Comparison of ENCODE assay signal across 1 cellular context in the genomic region with DNA sequence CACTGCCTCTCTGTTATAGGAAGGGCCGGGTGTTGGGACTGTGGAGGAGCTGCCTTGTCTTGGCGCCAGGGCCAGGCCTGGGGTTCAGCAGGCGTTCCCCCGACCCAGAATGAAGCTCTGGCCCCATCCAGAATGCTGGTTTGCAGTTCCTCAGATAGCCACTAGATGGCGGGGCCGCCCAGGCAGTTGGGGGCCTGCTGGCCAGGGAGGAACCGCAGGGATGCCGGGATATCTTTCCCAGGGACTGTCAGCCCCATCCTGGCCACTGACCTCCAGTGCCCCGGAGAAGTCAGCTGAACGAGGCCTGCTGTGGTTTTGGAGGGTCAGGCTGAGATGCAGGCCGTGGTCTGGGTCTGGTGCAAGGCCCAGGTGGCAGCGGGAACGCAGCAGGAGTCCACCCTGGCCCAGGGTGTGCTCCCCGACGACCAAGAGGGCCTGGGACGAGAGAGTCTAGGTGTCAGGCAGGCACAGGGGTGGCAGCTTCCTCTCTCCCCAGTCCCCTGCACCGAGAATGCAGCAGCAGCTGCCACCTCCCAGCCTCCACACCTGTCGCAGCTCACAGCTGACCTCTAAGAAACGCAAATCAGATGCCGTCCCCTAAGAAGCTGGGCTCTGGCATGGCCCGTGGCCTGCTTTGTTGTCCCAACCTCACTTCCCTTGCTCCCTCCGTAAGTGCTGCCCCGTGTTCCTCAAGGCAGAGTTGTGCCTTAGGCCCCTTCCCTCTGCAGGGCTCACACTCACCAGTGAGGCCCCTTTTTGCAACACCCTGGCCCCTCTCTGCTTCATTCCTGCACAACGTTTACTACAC.
TF ChIP-seq lines count a peak whose summit lies in the region.

No MANE protein-coding gene starts in this region.

TF ChIP-seq in HepG2, 621 proteins besides CTCF, POLR2A, EP300 and RAD21 (continued from another document and continues in another):
- TF ChIP-seq, protein P1, sequence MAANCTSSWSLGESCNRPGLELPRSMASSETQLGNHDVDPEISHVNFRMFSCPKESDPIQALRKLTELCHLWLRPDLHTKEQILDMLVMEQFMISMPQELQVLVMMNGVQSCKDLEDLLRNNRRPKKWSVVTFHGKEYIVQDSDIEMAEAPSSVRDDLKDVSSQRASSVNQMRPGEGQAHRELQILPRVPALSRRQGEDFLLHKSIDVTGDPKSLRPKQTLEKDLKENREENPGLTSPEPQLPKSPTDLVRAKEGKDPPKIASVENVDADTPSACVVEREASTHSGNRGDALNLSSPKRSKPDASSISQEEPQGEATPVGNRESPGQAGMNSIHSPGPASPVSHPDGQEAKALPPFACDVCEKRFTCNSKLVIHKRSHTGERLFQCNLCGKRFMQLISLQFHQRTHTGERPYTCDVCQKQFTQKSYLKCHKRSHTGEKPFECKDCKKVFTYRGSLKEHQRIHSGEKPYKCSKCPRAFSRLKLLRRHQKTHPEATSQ (CRISPR knock-in tag; IDR thresholded peaks at IDR 0.05; ENCODE audit: borderline replicate concordance) = no peak
- TF ChIP-seq, protein P2, sequence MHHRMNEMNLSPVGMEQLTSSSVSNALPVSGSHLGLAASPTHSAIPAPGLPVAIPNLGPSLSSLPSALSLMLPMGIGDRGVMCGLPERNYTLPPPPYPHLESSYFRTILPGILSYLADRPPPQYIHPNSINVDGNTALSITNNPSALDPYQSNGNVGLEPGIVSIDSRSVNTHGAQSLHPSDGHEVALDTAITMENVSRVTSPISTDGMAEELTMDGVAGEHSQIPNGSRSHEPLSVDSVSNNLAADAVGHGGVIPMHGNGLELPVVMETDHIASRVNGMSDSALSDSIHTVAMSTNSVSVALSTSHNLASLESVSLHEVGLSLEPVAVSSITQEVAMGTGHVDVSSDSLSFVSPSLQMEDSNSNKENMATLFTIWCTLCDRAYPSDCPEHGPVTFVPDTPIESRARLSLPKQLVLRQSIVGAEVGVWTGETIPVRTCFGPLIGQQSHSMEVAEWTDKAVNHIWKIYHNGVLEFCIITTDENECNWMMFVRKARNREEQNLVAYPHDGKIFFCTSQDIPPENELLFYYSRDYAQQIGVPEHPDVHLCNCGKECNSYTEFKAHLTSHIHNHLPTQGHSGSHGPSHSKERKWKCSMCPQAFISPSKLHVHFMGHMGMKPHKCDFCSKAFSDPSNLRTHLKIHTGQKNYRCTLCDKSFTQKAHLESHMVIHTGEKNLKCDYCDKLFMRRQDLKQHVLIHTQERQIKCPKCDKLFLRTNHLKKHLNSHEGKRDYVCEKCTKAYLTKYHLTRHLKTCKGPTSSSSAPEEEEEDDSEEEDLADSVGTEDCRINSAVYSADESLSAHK (CRISPR knock-in tag; IDR thresholded peaks at IDR 0.05; ENCODE audit: borderline replicate concordance) = peak; percentile 87; the same call in 1 of the 2 replicates
- TF ChIP-seq GLI4 (CRISPR knock-in tag; IDR thresholded peaks at IDR 0.05; ENCODE audit: borderline replicate concordance) (peak; percentile 92; the same call in 1 of the 2 replicates), ZFP41 (CRISPR knock-in tag; IDR thresholded peaks at IDR 0.05; ENCODE audit: borderline replicate concordance) (no peak), ELF4 (CRISPR knock-in tag; IDR thresholded peaks at IDR 0.05; ENCODE audit: borderline replicate concordance) (no peak), FOXO1 (CRISPR knock-in tag; IDR thresholded peaks at IDR 0.05) (0 out of 2 replicates have a peak, but pooled peaks have one; percentile 17), ZNF777 (CRISPR knock-in tag; IDR thresholded peaks at IDR 0.05) (peak; percentile 98), ZNF367 (CRISPR knock-in tag; IDR thresholded peaks at IDR 0.05; ENCODE audit: borderline replicate concordance) (no peak), ZNF20 (CRISPR knock-in tag; IDR thresholded peaks at IDR 0.05) (no peak), U2AF2 (IDR thresholded peaks at IDR 0.05; ENCODE audit: low read depth, low read length) (no peak), FOSL1 (CRISPR knock-in tag; IDR thresholded peaks at IDR 0.05; ENCODE audit: borderline replicate concordance) (no peak), ZNF350 (CRISPR knock-in tag; IDR thresholded peaks at IDR 0.05; ENCODE audit: borderline replicate concordance, low read depth) (peak; percentile 80; the same call in 1 of the 2 replicates), MIXL1 (CRISPR knock-in tag; IDR thresholded peaks at IDR 0.05) (peak; percentile 62), ZNF713 (CRISPR knock-in tag; IDR thresholded peaks at IDR 0.05) (peak; percentile 35; the same call in 1 of the 2 replicates), ZNF577 (CRISPR knock-in tag; IDR thresholded peaks at IDR 0.05; ENCODE audit: borderline replicate concordance, low read depth) (no peak), CBX5 (CRISPR knock-in tag; IDR thresholded peaks at IDR 0.05; ENCODE audit: borderline replicate concordance) (peak; percentile 79; the same call in 1 of the 2 replicates), ZNF703 (CRISPR knock-in tag; IDR thresholded peaks at IDR 0.05; ENCODE audit: borderline replicate concordance) (no peak), YEATS2 (CRISPR knock-in tag; IDR thresholded peaks at IDR 0.05; ENCODE audit: borderline replicate concordance) (peak; percentile 81; the same call in 1 of the 2 replicates), CEBPB (IDR thresholded peaks at IDR 0.05; ENCODE audit: borderline replicate concordance, low read depth, low read length) (no peak), ZNF678 (CRISPR knock-in tag; IDR thresholded peaks at IDR 0.05) (0 out of 2 replicates have a peak, but pooled peaks have one; percentile 83), NFIB (CRISPR knock-in tag; IDR thresholded peaks at IDR 0.05; ENCODE audit: borderline replicate concordance) (0 out of 2 replicates have a peak, but pooled peaks have one; percentile 94), HOXA3 (CRISPR knock-in tag; IDR thresholded peaks at IDR 0.05) (peak; percentile 74), ISL2 (CRISPR knock-in tag; IDR thresholded peaks at IDR 0.05) (peak; percentile 59), POLR2G (IDR thresholded peaks at IDR 0.05; ENCODE audit: low read depth, low read length) (peak; percentile 58; the same call in 1 of the 2 replicates), HNRNPUL1 (IDR thresholded peaks at IDR 0.05; ENCODE audit: low read depth, low read length) (no peak), TSC22D2 (CRISPR knock-in tag; IDR thresholded peaks at IDR 0.05; ENCODE audit: borderline replicate concordance) (peak; percentile 82; the same call in 1 of the 2 replicates), MAFF (IDR thresholded peaks at IDR 0.05; ENCODE audit: low read depth, low read length) (peak; percentile 28; the same call in 1 of the 2 replicates), EZH2 (conservative IDR thresholded peaks at IDR 0.05; ENCODE audit: low read depth, low read length) (no peak; the same call in 1 of the 2 replicates), TCF12 (IDR thresholded peaks at IDR 0.05) (no peak), TCF12 (CRISPR knock-in tag; IDR thresholded peaks at IDR 0.05) (no peak), ZNF569 (CRISPR knock-in tag; IDR thresholded peaks at IDR 0.05; ENCODE audit: borderline replicate concordance) (no peak), CHD4 (IDR thresholded peaks at IDR 0.05; ENCODE audit: borderline replicate concordance, low read length) (no peak), ISX (CRISPR knock-in tag; conservative IDR thresholded peaks at IDR 0.05) (no peak), HMG20A (CRISPR knock-in tag; IDR thresholded peaks at IDR 0.05; ENCODE audit: borderline replicate concordance) (peak; percentile 56; the same call in 1 of the 2 replicates)
- TF ChIP-seq, protein P3, sequence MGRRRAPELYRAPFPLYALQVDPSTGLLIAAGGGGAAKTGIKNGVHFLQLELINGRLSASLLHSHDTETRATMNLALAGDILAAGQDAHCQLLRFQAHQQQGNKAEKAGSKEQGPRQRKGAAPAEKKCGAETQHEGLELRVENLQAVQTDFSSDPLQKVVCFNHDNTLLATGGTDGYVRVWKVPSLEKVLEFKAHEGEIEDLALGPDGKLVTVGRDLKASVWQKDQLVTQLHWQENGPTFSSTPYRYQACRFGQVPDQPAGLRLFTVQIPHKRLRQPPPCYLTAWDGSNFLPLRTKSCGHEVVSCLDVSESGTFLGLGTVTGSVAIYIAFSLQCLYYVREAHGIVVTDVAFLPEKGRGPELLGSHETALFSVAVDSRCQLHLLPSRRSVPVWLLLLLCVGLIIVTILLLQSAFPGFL (CRISPR knock-in tag; IDR thresholded peaks at IDR 0.05) = no peak
- TF ChIP-seq, protein P4, sequence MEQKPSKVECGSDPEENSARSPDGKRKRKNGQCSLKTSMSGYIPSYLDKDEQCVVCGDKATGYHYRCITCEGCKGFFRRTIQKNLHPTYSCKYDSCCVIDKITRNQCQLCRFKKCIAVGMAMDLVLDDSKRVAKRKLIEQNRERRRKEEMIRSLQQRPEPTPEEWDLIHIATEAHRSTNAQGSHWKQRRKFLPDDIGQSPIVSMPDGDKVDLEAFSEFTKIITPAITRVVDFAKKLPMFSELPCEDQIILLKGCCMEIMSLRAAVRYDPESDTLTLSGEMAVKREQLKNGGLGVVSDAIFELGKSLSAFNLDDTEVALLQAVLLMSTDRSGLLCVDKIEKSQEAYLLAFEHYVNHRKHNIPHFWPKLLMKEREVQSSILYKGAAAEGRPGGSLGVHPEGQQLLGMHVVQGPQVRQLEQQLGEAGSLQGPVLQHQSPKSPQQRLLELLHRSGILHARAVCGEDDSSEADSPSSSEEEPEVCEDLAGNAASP (CRISPR knock-in tag; IDR thresholded peaks at IDR 0.05; ENCODE audit: borderline replicate concordance) = peak; percentile 87
- TF ChIP-seq, protein P5, sequence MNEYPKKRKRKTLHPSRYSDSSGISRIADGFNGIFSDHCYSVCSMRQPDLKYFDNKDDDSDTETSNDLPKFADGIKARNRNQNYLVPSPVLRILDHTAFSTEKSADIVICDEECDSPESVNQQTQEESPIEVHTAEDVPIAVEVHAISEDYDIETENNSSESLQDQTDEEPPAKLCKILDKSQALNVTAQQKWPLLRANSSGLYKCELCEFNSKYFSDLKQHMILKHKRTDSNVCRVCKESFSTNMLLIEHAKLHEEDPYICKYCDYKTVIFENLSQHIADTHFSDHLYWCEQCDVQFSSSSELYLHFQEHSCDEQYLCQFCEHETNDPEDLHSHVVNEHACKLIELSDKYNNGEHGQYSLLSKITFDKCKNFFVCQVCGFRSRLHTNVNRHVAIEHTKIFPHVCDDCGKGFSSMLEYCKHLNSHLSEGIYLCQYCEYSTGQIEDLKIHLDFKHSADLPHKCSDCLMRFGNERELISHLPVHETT (CRISPR knock-in tag; conservative IDR thresholded peaks at IDR 0.05) = peak; percentile 30; the same call in 1 of the 2 replicates
- TF ChIP-seq, protein P6, sequence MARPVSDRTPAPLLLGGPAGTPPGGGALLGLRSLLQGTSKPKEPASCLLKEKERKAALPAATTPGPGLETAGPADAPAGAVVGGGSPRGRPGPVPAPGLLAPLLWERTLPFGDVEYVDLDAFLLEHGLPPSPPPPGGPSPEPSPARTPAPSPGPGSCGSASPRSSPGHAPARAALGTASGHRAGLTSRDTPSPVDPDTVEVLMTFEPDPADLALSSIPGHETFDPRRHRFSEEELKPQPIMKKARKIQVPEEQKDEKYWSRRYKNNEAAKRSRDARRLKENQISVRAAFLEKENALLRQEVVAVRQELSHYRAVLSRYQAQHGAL (CRISPR knock-in tag; IDR thresholded peaks at IDR 0.05; ENCODE audit: not compliant biosample characterization) = peak; percentile 65
- TF ChIP-seq, protein P7, sequence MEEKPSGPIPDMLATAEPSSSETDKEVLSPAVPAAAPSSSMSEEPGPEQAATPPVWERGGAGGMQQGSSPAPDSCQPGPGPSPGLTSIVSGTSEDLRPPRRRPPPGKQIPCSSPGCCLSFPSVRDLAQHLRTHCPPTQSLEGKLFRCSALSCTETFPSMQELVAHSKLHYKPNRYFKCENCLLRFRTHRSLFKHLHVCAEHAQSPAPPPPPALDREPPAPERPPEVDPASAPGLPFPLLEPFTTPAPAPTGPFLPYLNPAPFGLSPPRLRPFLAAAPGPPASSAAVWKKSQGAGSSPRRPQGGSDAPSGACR (CRISPR knock-in tag; IDR thresholded peaks at IDR 0.05) = no peak
- TF ChIP-seq, protein P8, sequence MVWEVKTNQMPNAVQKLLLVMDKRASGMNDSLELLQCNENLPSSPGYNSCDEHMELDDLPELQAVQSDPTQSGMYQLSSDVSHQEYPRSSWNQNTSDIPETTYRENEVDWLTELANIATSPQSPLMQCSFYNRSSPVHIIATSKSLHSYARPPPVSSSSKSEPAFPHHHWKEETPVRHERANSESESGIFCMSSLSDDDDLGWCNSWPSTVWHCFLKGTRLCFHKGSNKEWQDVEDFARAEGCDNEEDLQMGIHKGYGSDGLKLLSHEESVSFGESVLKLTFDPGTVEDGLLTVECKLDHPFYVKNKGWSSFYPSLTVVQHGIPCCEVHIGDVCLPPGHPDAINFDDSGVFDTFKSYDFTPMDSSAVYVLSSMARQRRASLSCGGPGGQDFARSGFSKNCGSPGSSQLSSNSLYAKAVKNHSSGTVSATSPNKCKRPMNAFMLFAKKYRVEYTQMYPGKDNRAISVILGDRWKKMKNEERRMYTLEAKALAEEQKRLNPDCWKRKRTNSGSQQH (CRISPR knock-in tag; IDR thresholded peaks at IDR 0.05; ENCODE audit: low read depth) = no peak
- TF ChIP-seq, protein P9, sequence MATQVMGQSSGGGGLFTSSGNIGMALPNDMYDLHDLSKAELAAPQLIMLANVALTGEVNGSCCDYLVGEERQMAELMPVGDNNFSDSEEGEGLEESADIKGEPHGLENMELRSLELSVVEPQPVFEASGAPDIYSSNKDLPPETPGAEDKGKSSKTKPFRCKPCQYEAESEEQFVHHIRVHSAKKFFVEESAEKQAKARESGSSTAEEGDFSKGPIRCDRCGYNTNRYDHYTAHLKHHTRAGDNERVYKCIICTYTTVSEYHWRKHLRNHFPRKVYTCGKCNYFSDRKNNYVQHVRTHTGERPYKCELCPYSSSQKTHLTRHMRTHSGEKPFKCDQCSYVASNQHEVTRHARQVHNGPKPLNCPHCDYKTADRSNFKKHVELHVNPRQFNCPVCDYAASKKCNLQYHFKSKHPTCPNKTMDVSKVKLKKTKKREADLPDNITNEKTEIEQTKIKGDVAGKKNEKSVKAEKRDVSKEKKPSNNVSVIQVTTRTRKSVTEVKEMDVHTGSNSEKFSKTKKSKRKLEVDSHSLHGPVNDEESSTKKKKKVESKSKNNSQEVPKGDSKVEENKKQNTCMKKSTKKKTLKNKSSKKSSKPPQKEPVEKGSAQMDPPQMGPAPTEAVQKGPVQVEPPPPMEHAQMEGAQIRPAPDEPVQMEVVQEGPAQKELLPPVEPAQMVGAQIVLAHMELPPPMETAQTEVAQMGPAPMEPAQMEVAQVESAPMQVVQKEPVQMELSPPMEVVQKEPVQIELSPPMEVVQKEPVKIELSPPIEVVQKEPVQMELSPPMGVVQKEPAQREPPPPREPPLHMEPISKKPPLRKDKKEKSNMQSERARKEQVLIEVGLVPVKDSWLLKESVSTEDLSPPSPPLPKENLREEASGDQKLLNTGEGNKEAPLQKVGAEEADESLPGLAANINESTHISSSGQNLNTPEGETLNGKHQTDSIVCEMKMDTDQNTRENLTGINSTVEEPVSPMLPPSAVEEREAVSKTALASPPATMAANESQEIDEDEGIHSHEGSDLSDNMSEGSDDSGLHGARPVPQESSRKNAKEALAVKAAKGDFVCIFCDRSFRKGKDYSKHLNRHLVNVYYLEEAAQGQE (IDR thresholded peaks at IDR 0.05; ENCODE audit: borderline replicate concordance in 1 of 2, low read depth in 1 of 2, low read length in 2 of 2) = no peak
- TF ChIP-seq, protein P10, sequence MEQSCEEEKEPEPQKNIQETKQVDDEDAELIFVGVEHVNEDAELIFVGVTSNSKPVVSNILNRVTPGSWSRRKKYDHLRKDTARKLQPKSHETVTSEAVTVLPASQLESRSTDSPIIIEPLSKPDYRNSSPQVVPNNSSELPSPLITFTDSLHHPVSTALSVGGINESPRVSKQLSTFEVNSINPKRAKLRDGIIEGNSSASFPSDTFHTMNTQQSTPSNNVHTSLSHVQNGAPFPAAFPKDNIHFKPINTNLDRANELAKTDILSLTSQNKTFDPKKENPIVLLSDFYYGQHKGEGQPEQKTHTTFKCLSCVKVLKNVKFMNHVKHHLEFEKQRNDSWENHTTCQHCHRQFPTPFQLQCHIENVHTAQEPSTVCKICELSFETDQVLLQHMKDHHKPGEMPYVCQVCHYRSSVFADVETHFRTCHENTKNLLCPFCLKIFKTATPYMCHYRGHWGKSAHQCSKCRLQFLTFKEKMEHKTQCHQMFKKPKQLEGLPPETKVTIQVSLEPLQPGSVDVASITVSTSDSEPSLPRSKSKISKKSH (CRISPR knock-in tag; IDR thresholded peaks at IDR 0.05; ENCODE audit: borderline replicate concordance) = peak; percentile 17
